ENCODE assay signal across 8 cellular contexts in the genomic region with DNA sequence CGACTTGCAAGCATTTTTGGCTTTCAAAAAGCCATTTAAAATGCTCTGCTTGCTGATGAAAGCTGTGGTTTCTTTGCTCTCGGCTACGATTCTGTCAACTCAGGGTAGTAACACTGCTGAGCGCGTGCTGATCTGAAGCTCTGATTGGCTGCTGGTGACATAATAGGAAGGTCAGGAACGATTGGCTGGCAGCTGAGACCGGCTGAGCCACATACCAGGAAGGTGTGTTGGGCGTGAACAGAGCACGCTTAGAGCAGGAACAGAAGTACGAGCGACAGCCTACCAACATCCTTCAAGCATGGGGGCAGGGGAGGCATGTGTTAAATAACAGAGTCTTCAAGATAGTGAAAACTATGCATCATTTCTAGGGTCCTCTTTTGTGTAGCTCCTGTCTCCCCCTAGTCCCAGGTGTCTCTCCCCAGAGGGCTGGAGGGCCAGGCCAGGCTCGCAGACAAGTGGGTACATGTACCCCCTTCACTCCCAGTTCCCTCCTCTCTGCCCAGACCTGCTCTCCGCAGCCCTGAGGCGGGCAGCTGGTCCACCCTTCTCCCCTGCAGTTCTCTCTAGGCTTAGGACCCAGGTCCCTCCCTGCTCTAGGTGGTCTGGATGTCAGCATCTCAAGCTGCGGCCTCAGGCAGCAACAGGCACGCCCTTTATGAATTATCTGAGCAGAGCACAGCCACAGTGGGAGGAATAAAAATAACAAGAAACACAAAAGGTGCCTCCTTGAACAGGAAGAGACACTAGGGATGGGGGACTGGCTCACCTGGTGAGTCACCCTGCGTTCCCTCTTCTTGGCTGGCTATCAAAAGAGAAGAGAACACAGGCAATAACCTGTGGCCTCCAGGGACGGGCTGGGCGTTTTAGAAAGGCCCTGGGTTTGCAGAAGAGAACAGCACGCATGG.
DNase-seq lines count a peak whose midpoint lies in the region; ATAC-seq lines count a peak whose summit lies in the region.

No MANE protein-coding gene starts in this region.

- no peaks in the 10 kb centered on the region for H3K9me3 Mint-ChIP-seq in activated CD4-positive, alpha-beta memory T cell treated with anti-CD3 and anti-CD28 coated beads, Interleukin-2, amount 10 ng/mL, durations not matched to agents 7 days and 5 days
- H3K9me3 Mint-ChIP-seq in memory B cell = no peaks in the 10 kb centered on the region

- peak; percentile 89 for DNase-seq in ACHN
- DNase-seq in NCI-H460 (ENCODE audit: extremely low read depth, low read depth) = peak; percentile 41
- DNase-seq in activated CD4-positive, alpha-beta memory T cell treated with anti-CD3 and anti-CD28 coated beads, Interleukin-2, amount 10 ng/mL, durations not matched to agents 7 days and 5 days = peak; percentile 91
- peak; percentile 40 to 58 for DNase-seq in memory B cell (ENCODE audit: low spot score in 2 of 2)
- DNase-seq in stimulated activated CD8-positive, alpha-beta memory T cell treated with anti-CD3 and anti-CD28 coated beads, Interleukin-15, amount 100 ng/mL, for 1 hour (ENCODE audit: low read depth) = peak; percentile 44

- 34 to 37% methylated on average over 20 of the region's 20 CpGs for WGBS in ectodermal cell, 2 experiments

- POLR2A ChIA-PET in activated CD4-positive, alpha-beta memory T cell treated with anti-CD3 and anti-CD28 coated beads, Interleukin-2, amount 10 ng/mL, durations not matched to agents 7 days and 5 days (lab: Charles Lee) = interaction anchor here (0.9 to 2.2 kb wide), 10 partner anchors 9 to 498 kb away, joined by 3 to 32 read pairs (median 5); a partner anchor contains a TSS

- ATAC-seq in GM18907 (IDR thresholded peaks at IDR 0.05; ENCODE audit: unreplicated experiment) (peak; percentile 98), HG03139 (IDR thresholded peaks at IDR 0.05; ENCODE audit: unreplicated experiment) (peak; percentile 99), memory B cell (ENCODE audit: low read depth) (peak; percentile 100)

- no peaks in the 10 kb centered on the region for H3K27me3 ChIP-seq in ectodermal cell (ENCODE audit: control insufficient read depth, insufficient read depth, low read length, poor library complexity, severe bottlenecking)

- H3K4me1 Mint-ChIP-seq in activated CD4-positive, alpha-beta memory T cell treated with anti-CD3 and anti-CD28 coated beads, Interleukin-2, amount 10 ng/mL, durations not matched to agents 7 days and 5 days = peaks cover 40% of the 10 kb centered on the region
- peaks cover 7% of the 10 kb centered on the region for H3K4me1 Mint-ChIP-seq in memory B cell

- H3K9me3 ChIP-seq in ectodermal cell (ENCODE audit: control insufficient read depth, low read length) = no peaks in the 10 kb centered on the region

- no peaks in the 10 kb centered on the region for H3K4me1 ChIP-seq in ectodermal cell (ENCODE audit: control insufficient read depth, insufficient read depth, low read length)

- H3K27ac Mint-ChIP-seq in activated CD4-positive, alpha-beta memory T cell treated with anti-CD3 and anti-CD28 coated beads, Interleukin-2, amount 10 ng/mL, durations not matched to agents 7 days and 5 days = peak overlapping the region; percentile 83
- H3K27ac Mint-ChIP-seq in memory B cell = peak overlapping the region; percentile 28

- no peaks in the 10 kb centered on the region for H3K36me3 Mint-ChIP-seq in activated CD4-positive, alpha-beta memory T cell treated with anti-CD3 and anti-CD28 coated beads, Interleukin-2, amount 10 ng/mL, durations not matched to agents 7 days and 5 days (ENCODE audit: low read depth)
- H3K36me3 Mint-ChIP-seq in memory B cell = peaks cover 1% of the 10 kb centered on the region

- H3K27ac ChIP-seq in ectodermal cell (ENCODE audit: insufficient read depth, low read depth, low read length, poor library complexity, severe bottlenecking) = no peak overlapping the region

- CTCF ChIA-PET in activated CD4-positive, alpha-beta memory T cell treated with anti-CD3 and anti-CD28 coated beads, Interleukin-2, amount 10 ng/mL, durations not matched to agents 7 days and 5 days (lab: Charles Lee) = interaction anchor here (0.9 to 2.1 kb wide), 5 partner anchors 13 to 76 kb away, joined by 3 to 10 read pairs (median 4); a partner anchor contains a TSS

- in situ Hi-C loops in ACHN (cut with HindIII; ENCODE audit: low pct_ligation_motif_present, low pct_unique_long_range_greater_than_20kb, low sequenced_read_pairs) = no loop called here

- H3K4me3 Mint-ChIP-seq in activated CD4-positive, alpha-beta memory T cell treated with anti-CD3 and anti-CD28 coated beads, Interleukin-2, amount 10 ng/mL, durations not matched to agents 7 days and 5 days = peak overlapping the region; percentile 26
- peak overlapping the region; percentile 56 for H3K4me3 Mint-ChIP-seq in memory B cell

- H3K36me3 ChIP-seq in ectodermal cell (ENCODE audit: control insufficient read depth, insufficient read depth, low read length) = no peaks in the 10 kb centered on the region

- peak overlapping the region; percentile 3 for H3K4me3 ChIP-seq in ectodermal cell (ENCODE audit: insufficient read depth, low read depth, low read length)

- no peaks in the 10 kb centered on the region for H3K27me3 Mint-ChIP-seq in activated CD4-positive, alpha-beta memory T cell treated with anti-CD3 and anti-CD28 coated beads, Interleukin-2, amount 10 ng/mL, durations not matched to agents 7 days and 5 days
- H3K27me3 Mint-ChIP-seq in memory B cell = no peaks in the 10 kb centered on the region

Comparison
In these comparisons a context has a peak if more than half of its experiments do, and no peak if none do; other contexts are left out.
1. DNase-seq: peak in every context shown above with its lines; median percentile 91 in activated CD4-positive, alpha-beta memory T cell treated with anti-CD3 and anti-CD28 coated beads, Interleukin-2, amount 10 ng/mL, durations not matched to agents 7 days and 5 days; 89 in ACHN; 49 in memory B cell; 44 in stimulated activated CD8-positive, alpha-beta memory T cell treated with anti-CD3 and anti-CD28 coated beads, Interleukin-15, amount 100 ng/mL, for 1 hour; 41 in NCI-H460.